In genomic region chrX:143988356-143988755, GRCh38 we compare ENCODE assay signal across 18 cellular contexts.
"Had no signal": no experiment of that assay in that cellular context is flagged by ENCODE, and none has a peak within 500 bp of the region (broad histone marks: within the 10 kb centered on the region; RNA-seq: fewer than 3 reads in every experiment).

No MANE protein-coding gene starts in this region.

- DNase-seq: activated CD4-positive, alpha-beta T cell treated with anti-CD3 and anti-CD28 coated beads for 48 hours; activated CD8-positive, alpha-beta T cell treated with anti-CD3 and anti-CD28 coated beads, Interleukin-2, amount 10 ng/mL, durations not matched to agents 7 days and 5 days; activated gamma-delta T cell treated with Interleukin-2 at 50 U/mL for 16 hours; anterior cingulate cortex; body of pancreas; cortex of kidney; heart left ventricle; kidney; left ventricle myocardium inferior; nephron progenitor cell; pancreas; psoas muscle; right cardiac atrium; stimulated activated CD4-positive, alpha-beta T cell treated with anti-CD3 and anti-CD28 coated beads, Interleukin-12 subunit alpha, Interleukin-12 subunit beta, amount 100 ng/mL, for 4 hours; stimulated activated CD4-positive, alpha-beta T cell treated with anti-CD3 and anti-CD28 coated beads, Interleukin-4, amount 100 ng/mL, for 4 hours; stimulated activated naive CD8-positive, alpha-beta T cell treated with anti-CD3 and anti-CD28 coated beads, Interleukin-15, Interleukin-2, amounts not matched to agents 100 U/mL and 50 U/mL, for 24 hours; tibial artery had no signal

- FAIRE-seq: frontal cortex, kidney, pancreas had no signal

- ATAC-seq: activated CD8-positive, alpha-beta T cell treated with anti-CD3 and anti-CD28 coated beads, Interleukin-2, amount 10 ng/mL, durations not matched to agents 7 days and 5 days; body of pancreas; heart left ventricle; pancreas; psoas muscle; right cardiac atrium; stimulated activated naive CD8-positive, alpha-beta T cell treated with anti-CD3 and anti-CD28 coated beads, Interleukin-15, Interleukin-2, amounts not matched to agents 100 U/mL and 50 U/mL, for 24 hours had no signal
